ENCODE assay signal across 8 cellular contexts in the genomic region with DNA sequence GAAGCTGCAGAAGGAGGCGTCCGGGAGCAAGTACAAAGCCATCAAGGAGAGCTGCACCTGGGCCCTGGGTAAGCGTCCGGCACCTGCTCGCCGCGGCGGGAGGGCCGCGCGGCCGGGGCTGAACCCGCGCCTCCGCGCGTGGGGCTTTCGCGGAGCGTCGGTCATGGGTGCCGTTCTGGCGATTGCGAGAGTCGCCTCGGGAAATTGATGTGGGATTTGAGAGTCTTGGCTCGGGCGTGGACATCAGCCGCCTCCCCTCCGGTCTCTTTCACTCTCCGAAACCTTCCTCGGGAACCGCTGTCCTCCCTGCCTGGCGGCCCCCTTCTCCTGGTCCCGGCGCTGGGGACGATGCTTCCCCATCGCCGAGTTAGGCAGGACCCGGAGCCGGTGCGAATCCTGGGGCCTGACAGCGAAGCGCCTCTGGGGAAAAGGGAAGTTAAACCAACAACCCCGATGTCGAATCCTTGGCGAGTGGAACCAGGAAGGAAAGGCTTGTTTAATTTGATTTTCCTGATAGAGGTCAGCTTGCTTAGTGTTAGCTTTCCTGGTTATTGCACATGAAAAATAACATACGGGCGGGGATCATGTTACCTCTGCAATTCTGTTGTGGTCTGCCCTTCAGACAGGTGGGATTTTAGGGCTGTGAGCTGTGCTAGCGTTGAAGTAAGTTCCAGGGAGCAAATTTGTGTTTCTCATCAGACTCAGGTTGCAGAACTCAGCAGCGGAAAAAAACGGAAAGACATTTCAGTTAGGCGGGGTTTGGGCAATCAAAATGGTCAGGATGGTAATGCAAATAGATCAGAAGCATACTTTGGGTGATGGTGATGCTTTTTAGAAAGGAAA. TPM values are rescaled to one million over a fixed set of nuclear protein-coding genes. Genes with fewer than 3 reads are reported as not detected.
DNase-seq lines count a peak whose midpoint lies in the region; ATAC-seq and TF ChIP-seq lines count a peak whose summit lies in the region.

No MANE protein-coding gene starts in this region.

- H3K4me3 ChIP-seq in AG04449 (ENCODE audit: low read depth, low read length) (peak overlapping the region; percentile 53), esophagus (ENCODE audit: low read depth in 1 of 2, low read length in 2 of 2) (peak overlapping the region; percentile 52 to 58), muscle layer of duodenum (ENCODE audit: low read depth in 1 of 2, low read length in 2 of 2) (peak overlapping the region; percentile 69 to 75), aorta (ENCODE audit: low read length in 2 of 2) (peak overlapping the region; percentile 66 to 70)

- TF ChIP-seq CTCF in AG04449 (IDR thresholded peaks at IDR 0.05; ENCODE audit: insufficient read depth, low read length, missing control alignments), result no peak

- ATAC-seq in GM18907 (IDR thresholded peaks at IDR 0.05; ENCODE audit: unreplicated experiment) (peak; percentile 48), HG03442 (IDR thresholded peaks at IDR 0.05; ENCODE audit: unreplicated experiment) (peak; percentile 27), SK-N-SH treated with all-trans-retinoic acid at 6 μM for 48 hours (peak; percentile 37; the same call in 2 of the 3 replicates), aorta (ENCODE audit: low FRiP score) (no peak)

- DNase-seq in AG04449 (ENCODE audit: low read depth, low spot score) (no peak), aorta (peak; percentile 50 to 76), NCI-H1048 (lab: John Stamatoyannopoulos, UW) (no peak)

- peaks cover 0 to 2% of the 10 kb centered on the region in 2 donors for H3K4me1 ChIP-seq in esophagus (ENCODE audit: control insufficient read depth in 2 of 2, insufficient read depth in 2 of 2, low read length in 1 of 2)
- H3K4me1 ChIP-seq in muscle layer of duodenum (ENCODE audit: control insufficient read depth in 1 of 2, insufficient read depth in 2 of 2, low read length in 2 of 2), result peaks cover 0 to 14% of the 10 kb centered on the region in 2 donors
- H3K4me1 ChIP-seq in aorta (ENCODE audit: control insufficient read depth in 1 of 2, insufficient read depth in 2 of 2, low read length in 2 of 2), result no peaks in the 10 kb centered on the region

- POLR2A ChIA-PET in AG04449 (lab: Yijun Ruan, JAX), result no interaction called here

- CTCF ChIA-PET in AG04449 (lab: Yijun Ruan, JAX), result no interaction called here

- intact Hi-C loops in aorta (cut with DNase I), result no loop called here

- H3K36me3 ChIP-seq in esophagus (ENCODE audit: control insufficient read depth in 2 of 2, insufficient read depth in 2 of 2, low read length in 1 of 2) (no peaks in the 10 kb centered on the region), muscle layer of duodenum (ENCODE audit: control insufficient read depth in 1 of 2, insufficient read depth in 2 of 2, low read length in 2 of 2) (no peaks in the 10 kb centered on the region), aorta (ENCODE audit: control insufficient read depth in 1 of 2, insufficient read depth in 2 of 2, low read length in 1 of 2) (no peaks in the 10 kb centered on the region)

- WGBS in esophagus, 2 donors, result 5 to 6% methylated on average over 53 of the region's 53 CpGs
- 10% methylated on average over 53 of the region's 53 CpGs for WGBS in aorta, 2 donors

- H3K9me3 ChIP-seq in esophagus (ENCODE audit: control insufficient read depth in 2 of 2, insufficient read depth in 1 of 2, low read depth in 1 of 2, low read length in 1 of 2) (no peaks in the 10 kb centered on the region), muscle layer of duodenum (ENCODE audit: control insufficient read depth in 1 of 2, low read length in 2 of 2) (no peaks in the 10 kb centered on the region), aorta (ENCODE audit: control insufficient read depth, low read length) (no peaks in the 10 kb centered on the region)

- H3K27me3 ChIP-seq in esophagus (ENCODE audit: control insufficient read depth in 1 of 2, insufficient read depth in 2 of 2, low read length in 2 of 2), result peaks cover 0 to 15% of the 10 kb centered on the region in 2 donors
- H3K27me3 ChIP-seq in muscle layer of duodenum (ENCODE audit: low read depth, low read length), result peaks cover 10% of the 10 kb centered on the region
- H3K27me3 ChIP-seq in aorta (ENCODE audit: control insufficient read depth in 1 of 2, insufficient read depth in 2 of 2, low read length in 1 of 2), result no peaks in the 10 kb centered on the region

- H3K27ac ChIP-seq in esophagus (ENCODE audit: low read depth in 2 of 2, low read length in 1 of 2) (peak overlapping the region in 1 of 2 donors; percentile 45), muscle layer of duodenum (ENCODE audit: low read length) (no peak overlapping the region), aorta (ENCODE audit: low read depth in 1 of 2, low read length in 2 of 2) (no peak overlapping the region)

TF ChIP-seq in SK-N-SH treated with all-trans-retinoic acid at 6 μM for 48 hours, 23 proteins besides CTCF, POLR2A, EP300 and RAD21:
- TF ChIP-seq RARB (CRISPR knock-in tag; IDR thresholded peaks at IDR 0.05) (no peak), PPARA (CRISPR knock-in tag; IDR thresholded peaks at IDR 0.05; ENCODE audit: borderline replicate concordance) (no peak), BACH2 (CRISPR knock-in tag; IDR thresholded peaks at IDR 0.05; ENCODE audit: borderline replicate concordance) (no peak)
- TF ChIP-seq, protein P1, sequence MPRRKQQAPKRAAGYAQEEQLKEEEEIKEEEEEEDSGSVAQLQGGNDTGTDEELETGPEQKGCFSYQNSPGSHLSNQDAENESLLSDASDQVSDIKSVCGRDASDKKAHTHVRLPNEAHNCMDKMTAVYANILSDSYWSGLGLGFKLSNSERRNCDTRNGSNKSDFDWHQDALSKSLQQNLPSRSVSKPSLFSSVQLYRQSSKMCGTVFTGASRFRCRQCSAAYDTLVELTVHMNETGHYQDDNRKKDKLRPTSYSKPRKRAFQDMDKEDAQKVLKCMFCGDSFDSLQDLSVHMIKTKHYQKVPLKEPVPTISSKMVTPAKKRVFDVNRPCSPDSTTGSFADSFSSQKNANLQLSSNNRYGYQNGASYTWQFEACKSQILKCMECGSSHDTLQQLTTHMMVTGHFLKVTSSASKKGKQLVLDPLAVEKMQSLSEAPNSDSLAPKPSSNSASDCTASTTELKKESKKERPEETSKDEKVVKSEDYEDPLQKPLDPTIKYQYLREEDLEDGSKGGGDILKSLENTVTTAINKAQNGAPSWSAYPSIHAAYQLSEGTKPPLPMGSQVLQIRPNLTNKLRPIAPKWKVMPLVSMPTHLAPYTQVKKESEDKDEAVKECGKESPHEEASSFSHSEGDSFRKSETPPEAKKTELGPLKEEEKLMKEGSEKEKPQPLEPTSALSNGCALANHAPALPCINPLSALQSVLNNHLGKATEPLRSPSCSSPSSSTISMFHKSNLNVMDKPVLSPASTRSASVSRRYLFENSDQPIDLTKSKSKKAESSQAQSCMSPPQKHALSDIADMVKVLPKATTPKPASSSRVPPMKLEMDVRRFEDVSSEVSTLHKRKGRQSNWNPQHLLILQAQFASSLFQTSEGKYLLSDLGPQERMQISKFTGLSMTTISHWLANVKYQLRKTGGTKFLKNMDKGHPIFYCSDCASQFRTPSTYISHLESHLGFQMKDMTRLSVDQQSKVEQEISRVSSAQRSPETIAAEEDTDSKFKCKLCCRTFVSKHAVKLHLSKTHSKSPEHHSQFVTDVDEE (CRISPR knock-in tag; IDR thresholded peaks at IDR 0.05), result no peak

RNA-seq across cellular contexts. Expression of gene ARFGEF3, which starts 0.6 kb away (rescaled TPM):
- polyA plus RNA-seq in esophagus (under 1 TPM; 0.15 to 0.20 TPM), aorta (under 1 TPM; 0.10 to 0.13 TPM)
- total RNA-seq in aorta, result 1 to 10 TPM; 1.6 to 2.5 TPM

RNA-seq across cellular contexts. Expression of gene PERP, which starts 55.1 kb away (rescaled TPM):
- polyA plus RNA-seq in esophagus, result 100 to 1,000 TPM; 680 to 740 TPM
- 10 to 100 TPM; 14.8 to 16.9 TPM for total RNA-seq in aorta
- polyA plus RNA-seq in aorta, result 10 to 100 TPM; 13.6 to 15.9 TPM

RNA-seq across cellular contexts. Expression of gene PBOV1, which starts 56.0 kb away (rescaled TPM):
- not detected for polyA plus RNA-seq in esophagus
- not detected for total RNA-seq in aorta
- polyA plus RNA-seq in aorta, result not detected

Comparison
In these comparisons a context has a peak if more than half of its experiments do, and no peak if none do; other contexts are left out.
1. DNase-seq: peak in aorta (2 of 2); none in AG04449 (single experiment) and NCI-H1048 (single experiment).
2. RNA of gene PERP, which starts 55.1 kb away (polyA plus RNA-seq): 680 to 740 TPM in esophagus; 13.6 to 15.9 TPM in aorta; every median in the first group is over 10 times any median in the second.
3. Peak in every context shown above with its lines, with median percentiles within 50 percentile points of each other: H3K4me3 ChIP-seq.